Comparison of ENCODE assay signal across 15 cellular contexts in genomic region chr22:46061431-46062231, GRCh38.
DNase-seq lines count a peak whose midpoint lies in the region; ATAC-seq and TF ChIP-seq lines count a peak whose summit lies in the region.
"Had no signal": no experiment of that assay in that cellular context is flagged by ENCODE, and none has a peak within 500 bp of the region (broad histone marks: within the 10 kb centered on the region; RNA-seq: fewer than 3 reads in every experiment).

No MANE protein-coding gene starts in this region.

- H3K14ac ChIP-seq in trophoblast cell (ENCODE audit: low read length) = no peak overlapping the region

- H3K27ac ChIP-seq in trophoblast cell (ENCODE audit: low read depth, low read length) = no peak overlapping the region
- H3K27ac ChIP-seq in vagina = peak overlapping the region; percentile 100
- H3K27ac ChIP-seq: cardiac muscle cell had no signal

- H3K4me3 Mint-ChIP-seq in activated naive CD8-positive, alpha-beta T cell treated with anti-CD3 and anti-CD28 coated beads, Interleukin-2, amount 10 ng/mL, durations not matched to agents 7 days and 5 days = no peak overlapping the region
- no peak overlapping the region for H3K4me3 Mint-ChIP-seq in activated naive CD8-positive, alpha-beta T cell treated with anti-CD3 and anti-CD28 coated beads for 36 hours
- H3K4me3 Mint-ChIP-seq: nephron progenitor cell had no signal

- no peak for TF ChIP-seq POLR2A in vagina (IDR thresholded peaks at IDR 0.05)

- H4K91ac ChIP-seq in trophoblast cell (ENCODE audit: low read depth, low read length) = no peak overlapping the region

- no peak overlapping the region for H2BK5ac ChIP-seq in trophoblast cell (ENCODE audit: low read depth, low read length, poor library complexity)

- ATAC-seq in activated naive CD8-positive, alpha-beta T cell treated with anti-CD3 and anti-CD28 coated beads, Interleukin-2, amount 10 ng/mL, durations not matched to agents 7 days and 5 days (ENCODE audit: low read depth) = no peak
- no peak for ATAC-seq in left ventricle myocardium superior

- H2AFZ ChIP-seq in trophoblast cell (ENCODE audit: insufficient read depth, low read length, poor library complexity) = no peak overlapping the region
- H2AFZ ChIP-seq: GM23248 had no signal

- H3K36me3 ChIP-seq in trophoblast cell (ENCODE audit: control insufficient read depth in 1 of 2, insufficient read depth in 2 of 2, low read length in 2 of 2) (no peaks in the 10 kb centered on the region), vagina (no peaks in the 10 kb centered on the region)
- H3K36me3 ChIP-seq: cardiac muscle cell had no signal

- H3K4me1 ChIP-seq in trophoblast cell (ENCODE audit: control insufficient read depth in 1 of 2, insufficient read depth in 2 of 2, low read length in 2 of 2) (no peaks in the 10 kb centered on the region), vagina (peaks cover 92% of the 10 kb centered on the region)

- H3K23ac ChIP-seq in trophoblast cell (ENCODE audit: low read length) = no peak overlapping the region

- H3K27me3 ChIP-seq in trophoblast cell (ENCODE audit: insufficient read depth, low read length) (peaks cover 32% of the 10 kb centered on the region), vagina (no peaks in the 10 kb centered on the region)

- no peak overlapping the region for H2BK12ac ChIP-seq in trophoblast cell (ENCODE audit: low read length)

- no peak for TF ChIP-seq CTCF in vagina (IDR thresholded peaks at IDR 0.05)
- TF ChIP-seq CTCF in GM10266 (IDR thresholded peaks at IDR 0.05; ENCODE audit: control insufficient read depth, insufficient read depth, low read depth, missing control alignments) = no peak

- peaks cover 11% of the 10 kb centered on the region for H3K4me1 Mint-ChIP-seq in activated naive CD8-positive, alpha-beta T cell treated with anti-CD3 and anti-CD28 coated beads, Interleukin-2, amount 10 ng/mL, durations not matched to agents 7 days and 5 days
- peaks cover 29% of the 10 kb centered on the region for H3K4me1 Mint-ChIP-seq in activated naive CD8-positive, alpha-beta T cell treated with anti-CD3 and anti-CD28 coated beads for 36 hours
- H3K4me1 Mint-ChIP-seq: nephron progenitor cell had no signal

- H3K27ac Mint-ChIP-seq in activated naive CD8-positive, alpha-beta T cell treated with anti-CD3 and anti-CD28 coated beads, Interleukin-2, amount 10 ng/mL, durations not matched to agents 7 days and 5 days = no peak overlapping the region
- no peak overlapping the region for H3K27ac Mint-ChIP-seq in activated naive CD8-positive, alpha-beta T cell treated with anti-CD3 and anti-CD28 coated beads for 36 hours
- H3K27ac Mint-ChIP-seq: nephron progenitor cell had no signal

- peak; percentile 26 for DNase-seq in activated naive CD8-positive, alpha-beta T cell treated with anti-CD3 and anti-CD28 coated beads, Interleukin-2, amount 10 ng/mL, durations not matched to agents 7 days and 5 days
- DNase-seq in activated naive CD8-positive, alpha-beta T cell treated with anti-CD3 and anti-CD28 coated beads for 36 hours = no peak
- DNase-seq in left ventricle myocardium superior (peak; percentile 35), trophoblast cell (no peak), vagina (ENCODE audit: extremely low spot score in 2 of 2) (no peak), DMS 273 treated with DMSO at 0.1 percent for 48 hours (lab: John Stamatoyannopoulos, UW) (no peak), GM10266 (ENCODE audit: extremely low spot score) (no peak), NCI-H69 (lab: John Stamatoyannopoulos, UW) (no peak)
- DNase-seq: ACHN, activated T-cell treated with anti-CD3 and anti-CD28 coated beads for 4 hours, GM23248, MV-4-11, NCI-H774, nephron progenitor cell had no signal

- H2AK5ac ChIP-seq in trophoblast cell (ENCODE audit: low read length) = no peak overlapping the region

- H3K4me3 ChIP-seq in trophoblast cell (ENCODE audit: low read depth, low read length) (no peak overlapping the region), vagina (no peak overlapping the region)
- H3K4me3 ChIP-seq: cardiac muscle cell, GM23248 had no signal

- no peak overlapping the region for H4K12ac ChIP-seq in trophoblast cell (ENCODE audit: low read depth, low read length)

- H3K27me3 Mint-ChIP-seq in activated naive CD8-positive, alpha-beta T cell treated with anti-CD3 and anti-CD28 coated beads, Interleukin-2, amount 10 ng/mL, durations not matched to agents 7 days and 5 days = no peaks in the 10 kb centered on the region
- H3K27me3 Mint-ChIP-seq in activated naive CD8-positive, alpha-beta T cell treated with anti-CD3 and anti-CD28 coated beads for 36 hours = no peaks in the 10 kb centered on the region

- H3K9ac ChIP-seq in trophoblast cell (ENCODE audit: low read length) = no peak overlapping the region

- H3K9me3 ChIP-seq in trophoblast cell (ENCODE audit: insufficient read depth, low read depth, low read length) = no peaks in the 10 kb centered on the region
- H3K9me3 ChIP-seq in vagina = no peaks in the 10 kb centered on the region

- no peak overlapping the region for H3K18ac ChIP-seq in trophoblast cell (ENCODE audit: low read length)

- no peaks in the 10 kb centered on the region for H3K79me1 ChIP-seq in trophoblast cell (ENCODE audit: low read length)

- intact Hi-C loops in left ventricle myocardium superior (cut with micrococcal nuclease) (no loop called here), vagina (cut with DNase I) (no loop called here)

- H3K79me2 ChIP-seq in trophoblast cell (ENCODE audit: control insufficient read depth, insufficient read depth, low read length, poor library complexity) = no peaks in the 10 kb centered on the region

- H3K9me3 Mint-ChIP-seq in activated naive CD8-positive, alpha-beta T cell treated with anti-CD3 and anti-CD28 coated beads, Interleukin-2, amount 10 ng/mL, durations not matched to agents 7 days and 5 days = no peaks in the 10 kb centered on the region
- no peaks in the 10 kb centered on the region for H3K9me3 Mint-ChIP-seq in activated naive CD8-positive, alpha-beta T cell treated with anti-CD3 and anti-CD28 coated beads for 36 hours
- H3K9me3 Mint-ChIP-seq: nephron progenitor cell had no signal

- no CpG with 5 or more reads among the region's 87 CpGs for WGBS in trophoblast cell (ENCODE audit: extremely low coverage, insufficient coverage, insufficient read length)

- POLR2A ChIA-PET in activated naive CD8-positive, alpha-beta T cell treated with anti-CD3 and anti-CD28 coated beads, Interleukin-2, amount 10 ng/mL, durations not matched to agents 7 days and 5 days (lab: Charles Lee) = no interaction called here

- H2BK120ac ChIP-seq in trophoblast cell (ENCODE audit: insufficient read depth, low read length, poor library complexity) = no peak overlapping the region

- H3K36me3 Mint-ChIP-seq in activated naive CD8-positive, alpha-beta T cell treated with anti-CD3 and anti-CD28 coated beads, Interleukin-2, amount 10 ng/mL, durations not matched to agents 7 days and 5 days = no peaks in the 10 kb centered on the region
- peaks cover 2% of the 10 kb centered on the region for H3K36me3 Mint-ChIP-seq in activated naive CD8-positive, alpha-beta T cell treated with anti-CD3 and anti-CD28 coated beads for 36 hours

- H3K4ac ChIP-seq in trophoblast cell (ENCODE audit: low read depth, low read length) = no peak overlapping the region

- no peak overlapping the region for H4K8ac ChIP-seq in trophoblast cell (ENCODE audit: low read depth, low read length)

- peak overlapping the region; percentile 10 for H3K4me2 ChIP-seq in trophoblast cell (ENCODE audit: low read length)

Comparison
In these comparisons a context has a peak if more than half of its experiments do, and no peak if none do; other contexts are left out.
1. DNase-seq: peak in activated naive CD8-positive, alpha-beta T cell treated with anti-CD3 and anti-CD28 coated beads, Interleukin-2, amount 10 ng/mL, durations not matched to agents 7 days and 5 days (single experiment) and left ventricle myocardium superior (single experiment); none in activated naive CD8-positive, alpha-beta T cell treated with anti-CD3 and anti-CD28 coated beads for 36 hours (single experiment), trophoblast cell (0 of 2), vagina (0 of 2), DMS 273 treated with DMSO at 0.1 percent for 48 hours (single experiment), GM10266 (single experiment) and NCI-H69 (single experiment).